11 cellular contexts compared by ENCODE assay signal in the genomic region with DNA sequence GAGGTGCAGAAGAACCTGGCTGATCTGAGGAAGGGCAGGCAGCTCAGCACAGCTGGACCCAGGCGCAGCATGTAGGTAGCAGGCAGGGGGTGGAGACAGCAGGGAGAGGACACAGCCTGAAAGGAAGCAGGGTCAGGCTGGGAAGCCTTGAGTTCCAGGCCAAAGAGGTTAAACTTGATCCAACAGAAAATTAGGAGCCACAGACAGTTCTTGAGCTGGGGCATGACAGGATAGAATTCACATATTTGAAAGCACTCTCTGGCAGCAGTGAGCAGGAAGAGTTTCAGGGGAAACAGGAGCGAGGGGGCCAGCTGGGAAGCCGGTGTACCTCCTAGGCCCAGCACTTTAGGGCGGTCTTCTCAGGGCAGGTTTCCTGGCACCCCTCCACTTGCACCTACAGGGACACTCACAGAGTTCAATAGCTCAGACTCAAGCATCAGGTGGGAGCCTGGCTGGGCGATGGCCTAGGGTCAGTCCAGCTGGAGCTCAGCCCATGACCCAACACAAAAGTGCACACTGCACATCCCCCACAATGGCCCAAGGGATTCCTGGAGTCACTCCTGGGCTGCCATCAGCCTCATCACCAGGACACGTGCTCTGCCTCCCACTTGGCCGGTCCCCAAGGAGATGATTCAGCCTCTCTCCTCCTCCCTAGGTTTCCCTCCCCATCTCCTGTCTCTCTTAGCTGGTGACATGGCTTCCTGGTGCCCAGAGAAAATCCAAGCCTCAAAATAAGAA. TPM values are rescaled to one million over a fixed set of nuclear protein-coding genes. Genes with fewer than 3 reads are reported as not detected.
DNase-seq lines count a peak whose midpoint lies in the region; ATAC-seq and TF ChIP-seq lines count a peak whose summit lies in the region.
"Had no signal": no experiment of that assay in that cellular context is flagged by ENCODE, and none has a peak within 500 bp of the region (broad histone marks: within the 10 kb centered on the region; RNA-seq: fewer than 3 reads in every experiment).

No MANE protein-coding gene starts in this region.

- ATAC-seq in SK-N-SH treated with all-trans-retinoic acid at 6 μM for 48 hours (peak; percentile 75), HG03045 (IDR thresholded peaks at IDR 0.05; ENCODE audit: unreplicated experiment) (no peak)

- DNase-seq in DMS 273 (lab: John Stamatoyannopoulos, UW; ENCODE audit: unreplicated experiment): peak; percentile 22
- no peak for DNase-seq in DMS 273 treated with DMSO at 0.1 percent for 48 hours (lab: John Stamatoyannopoulos, UW)
- DNase-seq in left ventricle myocardium inferior: peak; percentile 18
- peak; percentile 75 to 86 for DNase-seq in tibial artery
- no peak for DNase-seq in activated CD8-positive, alpha-beta memory T cell treated with anti-CD3 and anti-CD28 coated beads, Interleukin-2, amount 50 U/mL, for 4 hours
- no peak for DNase-seq in NCI-H2171 (lab: John Stamatoyannopoulos, UW)
- DNase-seq: activated effector memory CD4-positive, alpha-beta T cell treated with anti-CD3 and anti-CD28 coated beads, Interleukin-2, amount 50 U/mL, for 16 hours; stimulated activated CD8-positive, alpha-beta memory T cell treated with anti-CD3 and anti-CD28 coated beads, Interleukin-4, amount 100 ng/mL, for 48 hours had no signal

- no peak overlapping the region for H3K27ac ChIP-seq in left ventricle myocardium inferior (replicated peaks)
- no peak overlapping the region for H3K27ac ChIP-seq in tibial artery
- H3K27ac ChIP-seq: 22Rv1 had no signal

- H3K27me3 ChIP-seq in left ventricle myocardium inferior (ENCODE audit: low read depth): peaks cover 34% of the 10 kb centered on the region
- peaks cover 0 to 22% of the 10 kb centered on the region in 2 donors for H3K27me3 ChIP-seq in tibial artery

- H3K36me3 ChIP-seq in left ventricle myocardium inferior (no peaks in the 10 kb centered on the region), tibial artery (no peaks in the 10 kb centered on the region)

- intact Hi-C loops in left ventricle myocardium inferior (cut with micrococcal nuclease) (loop anchor here (10.0 kb wide), 1 partner anchor 1456 kb away; no protein-coding TSS in a partner anchor), tibial artery (cut with DNase I; ENCODE audit: low total_unique reads) (no loop called here)

- H3K9me3 ChIP-seq in left ventricle myocardium inferior (replicated peaks) (no peaks in the 10 kb centered on the region), tibial artery (no peaks in the 10 kb centered on the region)

- H3K4me1 ChIP-seq in left ventricle myocardium inferior (peaks cover 25% of the 10 kb centered on the region), tibial artery (peaks cover 0 to 7% (median 5%) of the 10 kb centered on the region in 4 donors)

- H3K4me3 ChIP-seq in left ventricle myocardium inferior: no peak overlapping the region
- no peak overlapping the region for H3K4me3 ChIP-seq in tibial artery

- TF ChIP-seq CTCF in left ventricle myocardium inferior (IDR thresholded peaks at IDR 0.05; ENCODE audit: borderline replicate concordance) (no peak), tibial artery (IDR thresholded peaks at IDR 0.05) (no peak)

TF ChIP-seq in SK-N-SH treated with all-trans-retinoic acid at 6 μM for 48 hours, 23 proteins besides CTCF, POLR2A, EP300 and RAD21:
- TF ChIP-seq, protein P1, sequence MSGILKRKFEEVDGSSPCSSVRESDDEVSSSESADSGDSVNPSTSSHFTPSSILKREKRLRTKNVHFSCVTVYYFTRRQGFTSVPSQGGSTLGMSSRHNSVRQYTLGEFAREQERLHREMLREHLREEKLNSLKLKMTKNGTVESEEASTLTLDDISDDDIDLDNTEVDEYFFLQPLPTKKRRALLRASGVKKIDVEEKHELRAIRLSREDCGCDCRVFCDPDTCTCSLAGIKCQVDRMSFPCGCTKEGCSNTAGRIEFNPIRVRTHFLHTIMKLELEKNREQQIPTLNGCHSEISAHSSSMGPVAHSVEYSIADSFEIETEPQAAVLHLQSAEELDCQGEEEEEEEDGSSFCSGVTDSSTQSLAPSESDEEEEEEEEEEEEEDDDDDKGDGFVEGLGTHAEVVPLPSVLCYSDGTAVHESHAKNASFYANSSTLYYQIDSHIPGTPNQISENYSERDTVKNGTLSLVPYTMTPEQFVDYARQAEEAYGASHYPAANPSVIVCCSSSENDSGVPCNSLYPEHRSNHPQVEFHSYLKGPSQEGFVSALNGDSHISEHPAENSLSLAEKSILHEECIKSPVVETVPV (CRISPR knock-in tag; IDR thresholded peaks at IDR 0.05): no peak
- TF ChIP-seq ISL1 (CRISPR knock-in tag; IDR thresholded peaks at IDR 0.05): no peak
- TF ChIP-seq CSDC2 (CRISPR knock-in tag; IDR thresholded peaks at IDR 0.05): no peak
- TF ChIP-seq BACH2 (CRISPR knock-in tag; IDR thresholded peaks at IDR 0.05; ENCODE audit: borderline replicate concordance): no peak
- TF ChIP-seq SNAI2 (CRISPR knock-in tag; IDR thresholded peaks at IDR 0.05): no peak
- TF ChIP-seq ZNF8 (CRISPR knock-in tag; IDR thresholded peaks at IDR 0.05): no peak
- TF ChIP-seq, protein P2, sequence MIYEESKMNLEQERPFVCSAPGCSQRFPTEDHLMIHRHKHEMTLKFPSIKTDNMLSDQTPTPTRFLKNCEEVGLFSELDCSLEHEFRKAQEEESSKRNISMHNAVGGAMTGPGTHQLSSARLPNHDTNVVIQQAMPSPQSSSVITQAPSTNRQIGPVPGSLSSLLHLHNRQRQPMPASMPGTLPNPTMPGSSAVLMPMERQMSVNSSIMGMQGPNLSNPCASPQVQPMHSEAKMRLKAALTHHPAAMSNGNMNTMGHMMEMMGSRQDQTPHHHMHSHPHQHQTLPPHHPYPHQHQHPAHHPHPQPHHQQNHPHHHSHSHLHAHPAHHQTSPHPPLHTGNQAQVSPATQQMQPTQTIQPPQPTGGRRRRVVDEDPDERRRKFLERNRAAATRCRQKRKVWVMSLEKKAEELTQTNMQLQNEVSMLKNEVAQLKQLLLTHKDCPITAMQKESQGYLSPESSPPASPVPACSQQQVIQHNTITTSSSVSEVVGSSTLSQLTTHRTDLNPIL (CRISPR knock-in tag; IDR thresholded peaks at IDR 0.05; ENCODE audit: low read depth): no peak
- TF ChIP-seq GLIS3 (CRISPR knock-in tag; IDR thresholded peaks at IDR 0.05): no peak
- TF ChIP-seq TOX (CRISPR knock-in tag; IDR thresholded peaks at IDR 0.05; ENCODE audit: borderline replicate concordance): no peak
- TF ChIP-seq, protein P3, sequence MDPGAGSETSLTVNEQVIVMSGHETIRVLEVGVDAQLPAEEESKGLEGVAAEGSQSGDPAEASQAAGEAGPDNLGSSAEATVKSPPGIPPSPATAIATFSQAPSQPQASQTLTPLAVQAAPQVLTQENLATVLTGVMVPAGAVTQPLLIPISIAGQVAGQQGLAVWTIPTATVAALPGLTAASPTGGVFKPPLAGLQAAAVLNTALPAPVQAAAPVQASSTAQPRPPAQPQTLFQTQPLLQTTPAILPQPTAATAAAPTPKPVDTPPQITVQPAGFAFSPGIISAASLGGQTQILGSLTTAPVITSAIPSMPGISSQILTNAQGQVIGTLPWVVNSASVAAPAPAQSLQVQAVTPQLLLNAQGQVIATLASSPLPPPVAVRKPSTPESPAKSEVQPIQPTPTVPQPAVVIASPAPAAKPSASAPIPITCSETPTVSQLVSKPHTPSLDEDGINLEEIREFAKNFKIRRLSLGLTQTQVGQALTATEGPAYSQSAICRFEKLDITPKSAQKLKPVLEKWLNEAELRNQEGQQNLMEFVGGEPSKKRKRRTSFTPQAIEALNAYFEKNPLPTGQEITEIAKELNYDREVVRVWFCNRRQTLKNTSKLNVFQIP (CRISPR knock-in tag; IDR thresholded peaks at IDR 0.05; ENCODE audit: borderline replicate concordance, low read depth): no peak
- TF ChIP-seq TCF4 (CRISPR knock-in tag; IDR thresholded peaks at IDR 0.05; ENCODE audit: borderline replicate concordance): no peak
- TF ChIP-seq, protein P4, sequence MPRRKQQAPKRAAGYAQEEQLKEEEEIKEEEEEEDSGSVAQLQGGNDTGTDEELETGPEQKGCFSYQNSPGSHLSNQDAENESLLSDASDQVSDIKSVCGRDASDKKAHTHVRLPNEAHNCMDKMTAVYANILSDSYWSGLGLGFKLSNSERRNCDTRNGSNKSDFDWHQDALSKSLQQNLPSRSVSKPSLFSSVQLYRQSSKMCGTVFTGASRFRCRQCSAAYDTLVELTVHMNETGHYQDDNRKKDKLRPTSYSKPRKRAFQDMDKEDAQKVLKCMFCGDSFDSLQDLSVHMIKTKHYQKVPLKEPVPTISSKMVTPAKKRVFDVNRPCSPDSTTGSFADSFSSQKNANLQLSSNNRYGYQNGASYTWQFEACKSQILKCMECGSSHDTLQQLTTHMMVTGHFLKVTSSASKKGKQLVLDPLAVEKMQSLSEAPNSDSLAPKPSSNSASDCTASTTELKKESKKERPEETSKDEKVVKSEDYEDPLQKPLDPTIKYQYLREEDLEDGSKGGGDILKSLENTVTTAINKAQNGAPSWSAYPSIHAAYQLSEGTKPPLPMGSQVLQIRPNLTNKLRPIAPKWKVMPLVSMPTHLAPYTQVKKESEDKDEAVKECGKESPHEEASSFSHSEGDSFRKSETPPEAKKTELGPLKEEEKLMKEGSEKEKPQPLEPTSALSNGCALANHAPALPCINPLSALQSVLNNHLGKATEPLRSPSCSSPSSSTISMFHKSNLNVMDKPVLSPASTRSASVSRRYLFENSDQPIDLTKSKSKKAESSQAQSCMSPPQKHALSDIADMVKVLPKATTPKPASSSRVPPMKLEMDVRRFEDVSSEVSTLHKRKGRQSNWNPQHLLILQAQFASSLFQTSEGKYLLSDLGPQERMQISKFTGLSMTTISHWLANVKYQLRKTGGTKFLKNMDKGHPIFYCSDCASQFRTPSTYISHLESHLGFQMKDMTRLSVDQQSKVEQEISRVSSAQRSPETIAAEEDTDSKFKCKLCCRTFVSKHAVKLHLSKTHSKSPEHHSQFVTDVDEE (CRISPR knock-in tag; IDR thresholded peaks at IDR 0.05): no peak
- no peak for TF ChIP-seq ESRRG (CRISPR knock-in tag; IDR thresholded peaks at IDR 0.05)
- TF ChIP-seq ZNF70 (CRISPR knock-in tag; IDR thresholded peaks at IDR 0.05): no peak
- no peak for TF ChIP-seq ZFP30 (CRISPR knock-in tag; IDR thresholded peaks at IDR 0.05)
- TF ChIP-seq ZFP3 (CRISPR knock-in tag; IDR thresholded peaks at IDR 0.05): no peak
- no peak for TF ChIP-seq ARNTL (CRISPR knock-in tag; IDR thresholded peaks at IDR 0.05; ENCODE audit: borderline replicate concordance, low read depth)

RNA-seq across cellular contexts. Expression of a gene that starts 22.7 kb away (rescaled TPM):
- total RNA-seq in left ventricle myocardium inferior: not detected

RNA-seq across cellular contexts. Expression of a gene that starts 56.9 kb away (rescaled TPM):
- 18.8 TPM for total RNA-seq in left ventricle myocardium inferior

Comparison
In these comparisons a context has a peak if more than half of its experiments do, and no peak if none do; other contexts are left out.
1. DNase-seq: peak in DMS 273 (single experiment), left ventricle myocardium inferior (single experiment) and tibial artery (2 of 2); none in DMS 273 treated with DMSO at 0.1 percent for 48 hours (single experiment), activated CD8-positive, alpha-beta memory T cell treated with anti-CD3 and anti-CD28 coated beads, Interleukin-2, amount 50 U/mL, for 4 hours (single experiment) and NCI-H2171 (single experiment).